In the genomic region with DNA sequence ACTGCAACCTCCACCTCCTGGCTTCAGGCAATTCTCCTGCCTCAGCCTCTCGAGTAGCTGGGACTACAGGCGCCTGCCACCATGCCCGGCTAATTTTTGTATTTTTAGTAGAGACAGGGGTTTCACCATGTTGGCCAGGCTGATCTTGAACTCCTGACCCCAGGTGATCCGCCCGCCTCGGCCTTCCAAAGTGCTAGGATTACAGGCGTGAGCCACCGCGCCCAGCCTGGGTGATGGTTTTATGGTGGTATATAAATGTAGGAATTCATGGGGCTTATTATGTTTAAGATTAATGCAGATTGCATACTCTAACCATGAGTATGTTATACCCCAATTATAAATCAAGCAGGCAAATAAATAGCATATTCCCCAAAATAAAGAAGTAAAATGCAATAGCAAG, we compare ENCODE assay signal across 7 cellular contexts. TPM values are rescaled to one million over a fixed set of nuclear protein-coding genes. Genes with fewer than 3 reads are reported as not detected.
DNase-seq lines count a peak whose midpoint lies in the region; ATAC-seq, FAIRE-seq and TF ChIP-seq lines count a peak whose summit lies in the region.
"Not testable (repeated sequence)": the region's sequence is repeated elsewhere in the genome, so short reads cannot be mapped to it uniquely, and the experiment has no call there.

No MANE protein-coding gene starts in this region.

- FAIRE-seq in small intestine (lab: Jason Lieb, UNC) = not testable (repeated sequence)

- POLR2A ChIA-PET in PC-3 (lab: Charles Lee; ENCODE audit: unreplicated experiment) = not testable (repeated sequence)

- peak overlapping the region in 2 of 3 donors; percentile 32 to 46 for H3K27ac Mint-ChIP-seq in CD4-positive, CD25-positive, alpha-beta regulatory T cell
- H3K27ac Mint-ChIP-seq in activated T-cell treated with anti-CD3 and anti-CD28 coated beads, Interleukin-2, amount 50 U/mL, for 72 hours = peak overlapping the region; percentile 36

- 26 to 68% (median 28%) methylated on average over 9 of the region's 9 CpGs for WGBS in small intestine, 3 donors

- H3K9me3 ChIP-seq in CD4-positive, CD25-positive, alpha-beta regulatory T cell (ENCODE audit: control insufficient read depth in 2 of 2, low read length in 2 of 2); PC-3 (ENCODE audit: low read length); RWPE2 (ENCODE audit: severe bottlenecking); mucosa of descending colon; small intestine (ENCODE audit: control insufficient read depth, low read depth): not testable (repeated sequence)

- H3K4me2 ChIP-seq in PC-3 (ENCODE audit: low read length) = not testable (repeated sequence)

- H3K36me3 Mint-ChIP-seq in CD4-positive, CD25-positive, alpha-beta regulatory T cell; activated T-cell treated with anti-CD3 and anti-CD28 coated beads, Interleukin-2, amount 50 U/mL, for 72 hours (ENCODE audit: insufficient read depth in 2 of 2): not testable (repeated sequence)

- H3K4me1 Mint-ChIP-seq in CD4-positive, CD25-positive, alpha-beta regulatory T cell = peaks cover 17 to 53% (median 35%) of the 10 kb centered on the region in 4 donors
- peaks cover 61% of the 10 kb centered on the region for H3K4me1 Mint-ChIP-seq in activated T-cell treated with anti-CD3 and anti-CD28 coated beads, Interleukin-2, amount 50 U/mL, for 72 hours (ENCODE audit: low read depth)

- not testable (repeated sequence) for ATAC-seq in CD4-positive, CD25-positive, alpha-beta regulatory T cell (ENCODE audit: low read depth in 2 of 2); PC-3; RWPE2 (ENCODE audit: low read depth); activated T-cell treated with anti-CD3 and anti-CD28 coated beads, Interleukin-2, amount 50 U/mL, for 72 hours (replicated peaks in 1 of 2)
- ATAC-seq in mucosa of descending colon = peak; percentile 18

- not testable (repeated sequence) for H3K4me3 Mint-ChIP-seq in CD4-positive, CD25-positive, alpha-beta regulatory T cell; activated T-cell treated with anti-CD3 and anti-CD28 coated beads, Interleukin-2, amount 50 U/mL, for 72 hours

- H3K27ac ChIP-seq in CD4-positive, CD25-positive, alpha-beta regulatory T cell (ENCODE audit: insufficient read depth, low read length, poor library complexity, severe bottlenecking); small intestine (ENCODE audit: low read depth in 1 of 2, low read length in 1 of 2): not testable (repeated sequence)
- peak overlapping the region; percentile 99 for H3K27ac ChIP-seq in PC-3 (ENCODE audit: low read length)
- peak overlapping the region; percentile 99 for H3K27ac ChIP-seq in RWPE2 (ENCODE audit: poor library complexity, severe bottlenecking)
- H3K27ac ChIP-seq in epithelial cell of prostate = peak overlapping the region; percentile 100

- H3K4me3 ChIP-seq in CD4-positive, CD25-positive, alpha-beta regulatory T cell (ENCODE audit: low read depth, low read length); PC-3 (ENCODE audit: low read length); RWPE2 (ENCODE audit: severe bottlenecking); mucosa of descending colon; small intestine (ENCODE audit: low read depth in 1 of 2, low read length in 2 of 2): not testable (repeated sequence)

- H3K79me2 ChIP-seq in PC-3 (ENCODE audit: low read length) = peaks cover 57% of the 10 kb centered on the region

- H3K4me1 ChIP-seq in CD4-positive, CD25-positive, alpha-beta regulatory T cell (ENCODE audit: control insufficient read depth, insufficient read depth, low read length, poor library complexity, severe bottlenecking) = peaks cover 22% of the 10 kb centered on the region
- peaks cover 50% of the 10 kb centered on the region for H3K4me1 ChIP-seq in PC-3 (ENCODE audit: insufficient read depth, low read length)
- H3K4me1 ChIP-seq in RWPE2 (ENCODE audit: insufficient read depth, poor library complexity, severe bottlenecking) = peaks cover 33% of the 10 kb centered on the region
- peaks cover 41% of the 10 kb centered on the region for H3K4me1 ChIP-seq in mucosa of descending colon (ENCODE audit: low read depth)
- H3K4me1 ChIP-seq in small intestine (ENCODE audit: control insufficient read depth in 2 of 2, insufficient read depth in 1 of 2, low read depth in 1 of 2, low read length in 1 of 2) = peaks cover 8 to 17% of the 10 kb centered on the region in 2 donors

- H3K36me3 ChIP-seq in CD4-positive, CD25-positive, alpha-beta regulatory T cell (ENCODE audit: control insufficient read depth, insufficient read depth, low read length); PC-3 (ENCODE audit: low read depth, low read length); RWPE2 (ENCODE audit: low read depth); mucosa of descending colon (ENCODE audit: low read depth); small intestine (ENCODE audit: control insufficient read depth in 2 of 2, insufficient read depth in 2 of 2, low read length in 2 of 2): not testable (repeated sequence)

- intact Hi-C loops in PC-3 (cut with micrococcal nuclease); mucosa of descending colon (cut with DNase I, micrococcal nuclease): not testable (repeated sequence)

- H3K9me3 Mint-ChIP-seq in CD4-positive, CD25-positive, alpha-beta regulatory T cell; activated T-cell treated with anti-CD3 and anti-CD28 coated beads, Interleukin-2, amount 50 U/mL, for 72 hours: not testable (repeated sequence)

- not testable (repeated sequence) for TF ChIP-seq CTCF in PC-3 (conservative IDR thresholded peaks at IDR 0.05; ENCODE audit: low read depth, low read length); RWPE2 (IDR thresholded peaks at IDR 0.05; ENCODE audit: poor library complexity, severe bottlenecking); mucosa of descending colon (IDR thresholded peaks at IDR 0.05)

- not testable (repeated sequence) for H2AFZ ChIP-seq in PC-3 (ENCODE audit: low read length)

- H3K9me2 ChIP-seq in PC-3 (replicated peaks; ENCODE audit: low read length) = not testable (repeated sequence)

- H4K20me1 ChIP-seq in PC-3 (ENCODE audit: low read length) = not testable (repeated sequence)

- CTCF ChIA-PET in PC-3 (lab: Charles Lee) = not testable (repeated sequence)

- not testable (repeated sequence) for BruUV-seq in PC-3 (replicated peaks; lab: Mats Ljungman, UMichigan)

- not testable (repeated sequence) for H3K27me3 ChIP-seq in CD4-positive, CD25-positive, alpha-beta regulatory T cell (ENCODE audit: control insufficient read depth, insufficient read depth, low read length); PC-3 (ENCODE audit: low read length); RWPE2 (ENCODE audit: insufficient read depth, poor library complexity, severe bottlenecking); small intestine (ENCODE audit: control insufficient read depth in 2 of 2, insufficient read depth in 2 of 2, low read length in 2 of 2)

- not testable (repeated sequence) for H3K27me3 Mint-ChIP-seq in CD4-positive, CD25-positive, alpha-beta regulatory T cell; activated T-cell treated with anti-CD3 and anti-CD28 coated beads, Interleukin-2, amount 50 U/mL, for 72 hours (ENCODE audit: low read depth)

- not testable (repeated sequence) for DNase-seq in CD4-positive, CD25-positive, alpha-beta regulatory T cell; PC-3; RWPE2 (ENCODE audit: low spot score); activated T-cell treated with anti-CD3 and anti-CD28 coated beads, Interleukin-2, amount 50 U/mL, for 72 hours; epithelial cell of prostate (ENCODE audit: low read depth, low spot score)
- DNase-seq in mucosa of descending colon = peak; percentile 68 to 77 (median 77)
- DNase-seq in small intestine = peak; percentile 39

- H3F3A ChIP-seq in PC-3 (ENCODE audit: low read length, unreplicated experiment) = peaks cover 15% of the 10 kb centered on the region

- peak overlapping the region; percentile 95 for H3K9ac ChIP-seq in PC-3 (ENCODE audit: low read length)

RNA-seq across cellular contexts. Expression of a gene that starts 47.0 kb away (rescaled TPM):
- total RNA-seq in CD4-positive, CD25-positive, alpha-beta regulatory T cell = 37.3 TPM
- polyA plus RNA-seq in CD4-positive, CD25-positive, alpha-beta regulatory T cell = 1 to 10 TPM; 3.8 to 6.6 (median 5.1) TPM
- total RNA-seq in PC-3 (2014; rRNA removed) (24.5 and 26.2 TPM in 2 replicates), mucosa of descending colon (10 to 100 TPM; 44.4 to 66.7 (median 65.6) TPM)
- 10 to 100 TPM; 24.1 to 27.9 TPM for total RNA-seq in activated T-cell treated with anti-CD3 and anti-CD28 coated beads, Interleukin-2, amount 50 U/mL, for 72 hours
- 10 to 100 TPM in 2 of 3 donors, 1 to 10 TPM in 1; 7.8 to 14.7 (median 13.0) TPM for polyA plus RNA-seq in small intestine
